Comparison of ENCODE assay signal across 11 cellular contexts in genomic region chr6:43020052-43020705, GRCh38. TPM values are rescaled to one million over a fixed set of nuclear protein-coding genes. Genes with fewer than 3 reads are reported as not detected.
DNase-seq lines count a peak whose midpoint lies in the region; ATAC-seq, FAIRE-seq and TF ChIP-seq lines count a peak whose summit lies in the region.
"Had no signal": no experiment of that assay in that cellular context is flagged by ENCODE, and none has a peak within 500 bp of the region (broad histone marks: within the 10 kb centered on the region; RNA-seq: fewer than 3 reads in every experiment).

No MANE protein-coding gene starts in this region.

- H2AFZ ChIP-seq in hepatocyte = no peak overlapping the region

- FAIRE-seq in urothelium cell line (lab: Jason Lieb, UNC) = no peak

- peak overlapping the region; percentile 5 for H3K4me3 Mint-ChIP-seq in activated T-cell treated with anti-CD3 and anti-CD28 coated beads, Interleukin-2, amount 50 U/mL, for 24 hours
- peak overlapping the region; percentile 88 for H3K4me3 Mint-ChIP-seq in stimulated activated effector memory CD8-positive, alpha-beta T cell treated with anti-CD3 and anti-CD28 coated beads, Interleukin-12 subunit alpha, Interleukin-12 subunit beta, amount 100 ng/mL, for 72 hours

- H3K9me2 ChIP-seq in hepatocyte (replicated peaks; ENCODE audit: insufficient read depth) = no peaks in the 10 kb centered on the region

- no peak for DNase-seq in activated T-cell treated with anti-CD3 and anti-CD28 coated beads, Interleukin-2, amount 50 U/mL, for 24 hours
- DNase-seq in activated T-cell treated with anti-CD3 and anti-CD28 coated beads for 4 hours (no peak), hepatocyte (ENCODE audit: low spot score) (no peak), urothelium cell line (ENCODE audit: low spot score) (no peak), NCI-H524 treated with DMSO at 0.1 percent for 48 hours (lab: John Stamatoyannopoulos, UW) (no peak)
- DNase-seq in stimulated activated effector memory CD8-positive, alpha-beta T cell treated with anti-CD3 and anti-CD28 coated beads, Interleukin-12 subunit alpha, Interleukin-12 subunit beta, amount 100 ng/mL, for 72 hours (ENCODE audit: low spot score in 2 of 2) = no peak
- no peak for DNase-seq in central memory CD4-positive, alpha-beta T cell
- DNase-seq: effector memory CD4-positive, alpha-beta T cell; hippocampal formation; NCI-H1694 had no signal

- H4K20me1 ChIP-seq in hepatocyte (ENCODE audit: insufficient read depth, poor library complexity, severe bottlenecking) = peaks cover 7% of the 10 kb centered on the region

- WGBS in hepatocyte (ENCODE audit: low lambda C conversion rate, missing lambda C conversion rate) = 100% methylated on average over 3 of the region's 3 CpGs

- H3K27ac ChIP-seq in VCaP (0 out of 2 replicates have a peak overlapping the region, but pooled peaks have one; percentile 84), hepatocyte (peak overlapping the region; percentile 96)

- H3K9me3 ChIP-seq in hepatocyte (ENCODE audit: low read depth) = no peaks in the 10 kb centered on the region

- H3K4me1 ChIP-seq in hepatocyte (ENCODE audit: insufficient read depth) = peaks cover 17% of the 10 kb centered on the region

- no peak for ATAC-seq in stimulated activated effector memory CD8-positive, alpha-beta T cell treated with anti-CD3 and anti-CD28 coated beads, Interleukin-12 subunit alpha, Interleukin-12 subunit beta, amount 100 ng/mL, for 72 hours

- no peaks in the 10 kb centered on the region for H3K9me3 Mint-ChIP-seq in activated T-cell treated with anti-CD3 and anti-CD28 coated beads, Interleukin-2, amount 50 U/mL, for 24 hours
- no peaks in the 10 kb centered on the region for H3K9me3 Mint-ChIP-seq in stimulated activated effector memory CD8-positive, alpha-beta T cell treated with anti-CD3 and anti-CD28 coated beads, Interleukin-12 subunit alpha, Interleukin-12 subunit beta, amount 100 ng/mL, for 72 hours

- H3K79me2 ChIP-seq in hepatocyte = peaks cover 68% of the 10 kb centered on the region

- H3K27me3 ChIP-seq in hepatocyte = no peaks in the 10 kb centered on the region

- no peak overlapping the region for H3K4me2 ChIP-seq in hepatocyte

- H3K27ac Mint-ChIP-seq in activated T-cell treated with anti-CD3 and anti-CD28 coated beads, Interleukin-2, amount 50 U/mL, for 24 hours = peak overlapping the region; percentile 93
- H3K27ac Mint-ChIP-seq in stimulated activated effector memory CD8-positive, alpha-beta T cell treated with anti-CD3 and anti-CD28 coated beads, Interleukin-12 subunit alpha, Interleukin-12 subunit beta, amount 100 ng/mL, for 72 hours = peak overlapping the region; percentile 53

- H3K27me3 Mint-ChIP-seq in activated T-cell treated with anti-CD3 and anti-CD28 coated beads, Interleukin-2, amount 50 U/mL, for 24 hours = no peaks in the 10 kb centered on the region

- H3K4me3 ChIP-seq in hepatocyte = no peak overlapping the region

- peaks cover 58% of the 10 kb centered on the region for H3K4me1 Mint-ChIP-seq in activated T-cell treated with anti-CD3 and anti-CD28 coated beads, Interleukin-2, amount 50 U/mL, for 24 hours (ENCODE audit: low read depth)
- H3K4me1 Mint-ChIP-seq in stimulated activated effector memory CD8-positive, alpha-beta T cell treated with anti-CD3 and anti-CD28 coated beads, Interleukin-12 subunit alpha, Interleukin-12 subunit beta, amount 100 ng/mL, for 72 hours = peaks cover 49% of the 10 kb centered on the region

- peaks cover 72% of the 10 kb centered on the region for H3K36me3 Mint-ChIP-seq in activated T-cell treated with anti-CD3 and anti-CD28 coated beads, Interleukin-2, amount 50 U/mL, for 24 hours (ENCODE audit: low read depth)
- H3K36me3 Mint-ChIP-seq in stimulated activated effector memory CD8-positive, alpha-beta T cell treated with anti-CD3 and anti-CD28 coated beads, Interleukin-12 subunit alpha, Interleukin-12 subunit beta, amount 100 ng/mL, for 72 hours = peaks cover 86% of the 10 kb centered on the region

- no peak for TF ChIP-seq CTCF in VCaP (conservative IDR thresholded peaks at IDR 0.05)
- no peak for TF ChIP-seq CTCF in hepatocyte (IDR thresholded peaks at IDR 0.05; ENCODE audit: poor library complexity)

- H3K36me3 ChIP-seq in hepatocyte (replicated peaks; ENCODE audit: insufficient read depth, low read depth) = peaks cover 4% of the 10 kb centered on the region

RNA-seq across cellular contexts. Expression of gene RRP36, which starts 1.2 kb away (rescaled TPM):
- total RNA-seq in hepatocyte = 75.8 and 83.2 TPM in 2 replicates
- 72.5 and 73.2 TPM in 2 replicates for polyA plus RNA-seq in hepatocyte

RNA-seq across cellular contexts. Expression of gene KLHDC3, which starts 6.1 kb away (rescaled TPM):
- 75.5 and 90.5 TPM in 2 replicates for total RNA-seq in hepatocyte
- 92.0 and 99.5 TPM in 2 replicates for polyA plus RNA-seq in hepatocyte

RNA-seq across cellular contexts. Expression of gene MEA1, which starts 6.4 kb away (rescaled TPM):
- 72.9 and 73.3 TPM in 2 replicates for total RNA-seq in hepatocyte
- 117 and 127 TPM in 2 replicates for polyA plus RNA-seq in hepatocyte

RNA-seq across cellular contexts. Expression of gene CUL7, which starts 33.5 kb away (rescaled TPM):
- total RNA-seq in hepatocyte = 46.1 and 58.2 TPM in 2 replicates
- polyA plus RNA-seq in hepatocyte = 39.2 and 46.4 TPM in 2 replicates

RNA-seq across cellular contexts. Expression of gene PPP2R5D, which starts 35.8 kb away (rescaled TPM):
- total RNA-seq in hepatocyte = 35.2 and 40.2 TPM in 2 replicates
- 28.3 and 30.8 TPM in 2 replicates for polyA plus RNA-seq in hepatocyte
